10 cellular contexts compared by ENCODE assay signal in the genomic region with DNA sequence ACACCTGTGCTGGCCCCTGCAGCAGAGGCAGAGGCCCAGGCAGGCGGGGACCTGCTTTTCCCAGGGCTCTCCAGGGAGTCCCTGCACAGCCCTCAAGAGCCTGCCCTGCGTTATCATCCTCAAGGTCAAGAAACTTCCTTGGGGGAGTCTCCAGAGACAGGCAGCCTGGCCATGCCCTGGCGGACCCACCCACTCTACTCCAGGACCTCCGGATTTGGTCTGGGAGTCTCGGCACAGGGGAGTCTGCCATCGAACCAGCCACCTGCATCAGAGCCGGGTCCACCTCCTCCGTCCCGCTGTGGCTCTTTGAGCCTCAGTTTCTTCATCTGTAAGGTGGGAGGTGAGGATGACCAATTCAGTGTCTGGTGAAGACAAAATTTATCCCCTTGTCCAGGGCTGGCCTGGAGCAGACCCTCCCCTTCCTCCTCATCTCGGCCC.
DNase-seq lines count a peak whose midpoint lies in the region; ATAC-seq and TF ChIP-seq lines count a peak whose summit lies in the region.
"Had no signal": no experiment of that assay in that cellular context is flagged by ENCODE, and none has a peak within 500 bp of the region (broad histone marks: within the 10 kb centered on the region; RNA-seq: fewer than 3 reads in every experiment).

No MANE protein-coding gene starts in this region.

- H3K9me3 ChIP-seq in BLaER1 (no peaks in the 10 kb centered on the region), DND-41 (ENCODE audit: insufficient read depth, low read length, severe bottlenecking) (no peaks in the 10 kb centered on the region)

- H3K36me3 ChIP-seq in BLaER1 = no peaks in the 10 kb centered on the region
- H3K36me3 ChIP-seq in DND-41 (ENCODE audit: insufficient read depth, low read length) = no peaks in the 10 kb centered on the region

- H3K27me3 ChIP-seq in BLaER1 (peaks cover 37% of the 10 kb centered on the region), DND-41 (ENCODE audit: insufficient read depth, low read length, poor library complexity) (no peaks in the 10 kb centered on the region)

- H3K27me3 Mint-ChIP-seq in natural killer cell treated with Interleukin-12 subunit alpha and Interleukin-12 subunit beta and Interleukin-15 and Interleukin-18, amount 100 ng/mL, for 72 hours = peaks cover 0 to 2% of the 10 kb centered on the region in 2 donors

- H3K27ac ChIP-seq in BLaER1 (no peak overlapping the region), DND-41 (ENCODE audit: low read length) (peak overlapping the region; percentile 81; the same call in 1 of the 2 replicates), caudate nucleus (ENCODE audit: low read depth, low read length) (peak overlapping the region; percentile 60)
- H3K27ac ChIP-seq: PC-9 had no signal

- H3K4me3 ChIP-seq in BLaER1 (no peak overlapping the region), DND-41 (ENCODE audit: low read depth in 1 of 2, low read length in 2 of 2) (no peak overlapping the region)
- H3K4me3 ChIP-seq: PC-9 had no signal

- no peak for TF ChIP-seq CTCF in DND-41 (IDR thresholded peaks at IDR 0.05; ENCODE audit: borderline replicate concordance, extremely low read depth, low read length, poor library complexity, severe bottlenecking)

- no peak overlapping the region for H3K4me3 Mint-ChIP-seq in natural killer cell treated with Interleukin-12 subunit alpha and Interleukin-12 subunit beta and Interleukin-15 and Interleukin-18, amount 100 ng/mL, for 72 hours

- H3K4me2 ChIP-seq in BLaER1 (peak overlapping the region; percentile 95), DND-41 (ENCODE audit: insufficient read depth, low read length) (no peak overlapping the region)
- H3K4me2 ChIP-seq: PC-9 had no signal

- no peaks in the 10 kb centered on the region for H3K79me2 ChIP-seq in DND-41 (ENCODE audit: insufficient read depth, low read length)

- H3K27ac Mint-ChIP-seq in natural killer cell treated with Interleukin-12 subunit alpha and Interleukin-12 subunit beta and Interleukin-15 and Interleukin-18, amount 100 ng/mL, for 72 hours = peak overlapping the region; percentile 81 to 92
- H3K27ac Mint-ChIP-seq: progenitor cell of endocrine pancreas had no signal

- peaks cover 49% of the 10 kb centered on the region for H4K20me1 ChIP-seq in BLaER1
- peaks cover 6% of the 10 kb centered on the region; the same call in 1 of the 2 replicates for H4K20me1 ChIP-seq in DND-41 (ENCODE audit: insufficient read depth, low read length)

- peaks cover 66% of the 10 kb centered on the region for H3K4me1 ChIP-seq in BLaER1
- H3K4me1 ChIP-seq in DND-41 (ENCODE audit: insufficient read depth, low read length) = peaks cover 47% of the 10 kb centered on the region

- no peaks in the 10 kb centered on the region for H3K9me3 Mint-ChIP-seq in natural killer cell treated with Interleukin-12 subunit alpha and Interleukin-12 subunit beta and Interleukin-15 and Interleukin-18, amount 100 ng/mL, for 72 hours

- H2AFZ ChIP-seq in DND-41 (ENCODE audit: low read depth, low read length) = no peak overlapping the region
- H2AFZ ChIP-seq: PC-9 had no signal

- ATAC-seq in DND-41 (ENCODE audit: insufficient read depth, low read depth) (no peak), HG02981 (IDR thresholded peaks at IDR 0.05; ENCODE audit: unreplicated experiment) (no peak), HG03139 (IDR thresholded peaks at IDR 0.05; ENCODE audit: unreplicated experiment) (no peak), HG03095 (IDR thresholded peaks at IDR 0.05; ENCODE audit: unreplicated experiment) (no peak)
- ATAC-seq in natural killer cell treated with Interleukin-12 subunit alpha and Interleukin-12 subunit beta and Interleukin-15 and Interleukin-18, amount 100 ng/mL, for 72 hours = no peak

- H3K36me3 Mint-ChIP-seq in natural killer cell treated with Interleukin-12 subunit alpha and Interleukin-12 subunit beta and Interleukin-15 and Interleukin-18, amount 100 ng/mL, for 72 hours = no peaks in the 10 kb centered on the region

- H3K9ac ChIP-seq in BLaER1 = no peak overlapping the region
- H3K9ac ChIP-seq in DND-41 (ENCODE audit: low read depth, low read length) = no peak overlapping the region; the same call in 1 of the 2 replicates

- no peak for DNase-seq in DND-41
- no peak for DNase-seq in caudate nucleus (lab: John Stamatoyannopoulos, UW)
- no peak for DNase-seq in natural killer cell treated with Interleukin-12 subunit alpha and Interleukin-12 subunit beta and Interleukin-15 and Interleukin-18, amount 100 ng/mL, for 72 hours (ENCODE audit: low spot score)
- DNase-seq in HPDE6-E6E7 (ENCODE audit: extremely low spot score) = no peak
- DNase-seq: PC-9 had no signal

- peaks cover 63 to 79% of the 10 kb centered on the region in 2 donors for H3K4me1 Mint-ChIP-seq in natural killer cell treated with Interleukin-12 subunit alpha and Interleukin-12 subunit beta and Interleukin-15 and Interleukin-18, amount 100 ng/mL, for 72 hours (ENCODE audit: low read depth in 2 of 2)
